Comparison of ENCODE assay signal across 1 cellular context in the genomic region with DNA sequence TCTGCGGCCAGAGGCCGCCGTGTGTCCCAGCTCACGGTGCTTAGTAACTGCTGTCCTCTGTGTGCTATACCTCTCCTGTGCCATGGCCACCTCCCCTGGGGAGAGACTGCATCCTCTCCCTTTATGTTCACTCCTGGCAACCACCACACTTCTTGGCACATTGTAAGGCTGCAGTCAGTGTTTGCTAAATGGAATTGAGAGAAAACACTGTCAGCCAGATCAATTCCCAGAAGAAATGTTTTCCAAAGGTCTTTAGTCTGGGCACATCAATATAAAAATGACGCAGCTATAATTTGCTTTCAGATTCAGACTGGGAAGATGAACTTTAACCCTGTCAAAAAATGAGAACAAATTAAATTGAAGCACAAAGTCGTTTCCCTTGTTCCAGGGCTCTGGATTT.
TF ChIP-seq lines count a peak whose summit lies in the region.

No MANE protein-coding gene starts in this region.

TF ChIP-seq in HepG2, 621 proteins besides CTCF, POLR2A, EP300 and RAD21 (continued from another document):
- no peak for TF ChIP-seq ZBTB4 (CRISPR knock-in tag; IDR thresholded peaks at IDR 0.05; ENCODE audit: borderline replicate concordance)
- TF ChIP-seq, protein P1, sequence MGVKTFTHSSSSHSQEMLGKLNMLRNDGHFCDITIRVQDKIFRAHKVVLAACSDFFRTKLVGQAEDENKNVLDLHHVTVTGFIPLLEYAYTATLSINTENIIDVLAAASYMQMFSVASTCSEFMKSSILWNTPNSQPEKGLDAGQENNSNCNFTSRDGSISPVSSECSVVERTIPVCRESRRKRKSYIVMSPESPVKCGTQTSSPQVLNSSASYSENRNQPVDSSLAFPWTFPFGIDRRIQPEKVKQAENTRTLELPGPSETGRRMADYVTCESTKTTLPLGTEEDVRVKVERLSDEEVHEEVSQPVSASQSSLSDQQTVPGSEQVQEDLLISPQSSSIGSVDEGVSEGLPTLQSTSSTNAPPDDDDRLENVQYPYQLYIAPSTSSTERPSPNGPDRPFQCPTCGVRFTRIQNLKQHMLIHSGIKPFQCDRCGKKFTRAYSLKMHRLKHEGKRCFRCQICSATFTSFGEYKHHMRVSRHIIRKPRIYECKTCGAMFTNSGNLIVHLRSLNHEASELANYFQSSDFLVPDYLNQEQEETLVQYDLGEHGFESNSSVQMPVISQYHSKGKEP (CRISPR knock-in tag; IDR thresholded peaks at IDR 0.05): no peak
- no peak for TF ChIP-seq ZNF329 (CRISPR knock-in tag; IDR thresholded peaks at IDR 0.05; ENCODE audit: low read depth)
- TF ChIP-seq ZNF800 (CRISPR knock-in tag; IDR thresholded peaks at IDR 0.05): no peak
- no peak for TF ChIP-seq TMF1 (CRISPR knock-in tag; IDR thresholded peaks at IDR 0.05; ENCODE audit: low read depth)
- no peak for TF ChIP-seq ZNF773 (CRISPR knock-in tag; IDR thresholded peaks at IDR 0.05; ENCODE audit: borderline replicate concordance)
- TF ChIP-seq ZBTB21 (CRISPR knock-in tag; IDR thresholded peaks at IDR 0.05): no peak
- TF ChIP-seq MBNL3 (CRISPR knock-in tag; conservative IDR thresholded peaks at IDR 0.05): no peak
- no peak for TF ChIP-seq MYPOP (CRISPR knock-in tag; IDR thresholded peaks at IDR 0.05)
- no peak for TF ChIP-seq CENPBD1 (CRISPR knock-in tag; IDR thresholded peaks at IDR 0.05; ENCODE audit: borderline replicate concordance, low read depth)
TF ChIP-seq in HepG2: peak in this region for 0.
